ENCODE assay signal across 8 cellular contexts in the genomic region with DNA sequence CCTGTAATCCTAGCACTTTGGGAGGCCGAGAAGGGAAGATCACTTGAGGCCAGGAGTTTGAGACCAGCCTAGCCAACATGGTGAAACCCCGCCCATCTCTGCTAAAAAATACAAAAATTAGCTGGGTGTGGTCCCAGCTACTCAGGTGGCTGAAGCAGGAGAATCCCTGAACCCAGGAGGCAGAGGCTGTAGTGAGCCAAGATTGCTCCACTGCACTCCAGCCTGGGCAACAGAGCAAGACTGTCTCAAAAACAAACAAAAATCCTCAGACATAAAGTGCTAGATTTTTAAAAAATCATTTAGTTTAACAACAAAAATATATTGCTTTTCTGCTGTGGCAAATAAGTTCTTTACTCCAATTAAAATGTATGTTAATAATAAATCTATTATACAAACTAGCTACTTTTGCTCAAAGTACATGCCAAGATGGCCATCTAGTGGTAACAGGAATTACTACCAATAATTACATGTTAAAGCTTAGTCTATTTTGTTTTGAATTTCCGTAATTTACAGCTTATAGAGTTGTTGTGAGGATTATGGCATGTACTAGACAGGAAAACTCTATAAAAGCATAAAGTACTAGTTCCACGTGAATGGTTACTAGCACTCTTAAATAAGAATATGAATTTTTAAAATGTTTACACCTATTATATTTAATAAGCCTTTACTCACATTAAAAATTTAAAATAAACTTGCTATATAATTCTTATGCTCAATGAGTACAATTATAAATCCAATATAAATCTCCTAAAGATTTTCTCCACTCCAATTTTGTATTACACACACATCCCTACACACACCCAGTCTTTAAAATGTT. TPM values are rescaled to one million over a fixed set of nuclear protein-coding genes. Genes with fewer than 3 reads are reported as not detected.
DNase-seq lines count a peak whose midpoint lies in the region; ATAC-seq, FAIRE-seq and TF ChIP-seq lines count a peak whose summit lies in the region.

No MANE protein-coding gene starts in this region.

- ATAC-seq in right lobe of liver (peak; percentile 62 to 79 (median 78)), GM21515 (IDR thresholded peaks at IDR 0.05; ENCODE audit: unreplicated experiment) (no peak)
- no peak for ATAC-seq in activated CD4-positive, CD25-positive, alpha-beta regulatory T cell treated with anti-CD3 and anti-CD28 coated beads, Interleukin-2, amount 50 U/mL, for 24 hours

- H3K27me3 ChIP-seq in BE2C: no peaks in the 10 kb centered on the region
- no peaks in the 10 kb centered on the region for H3K27me3 ChIP-seq in brain microvascular endothelial cell (replicated peaks)
- no peaks in the 10 kb centered on the region for H3K27me3 ChIP-seq in right lobe of liver

- intact Hi-C loops in right lobe of liver (cut with DNase I): no loop called here

- TF ChIP-seq CTCF in BE2C (IDR thresholded peaks at IDR 0.05; ENCODE audit: low read depth, low read length) (peak; percentile 67), brain microvascular endothelial cell (IDR thresholded peaks at IDR 0.05; ENCODE audit: low read depth, low read length, missing control alignments) (peak; percentile 35), right lobe of liver (IDR thresholded peaks at IDR 0.05) (peak; percentile 66 to 83 (median 72))

- H3K9me3 ChIP-seq in BE2C (no peaks in the 10 kb centered on the region), right lobe of liver (no peaks in the 10 kb centered on the region)

- no peak for TF ChIP-seq POLR2A in right lobe of liver (IDR thresholded peaks at IDR 0.05)

- DNase-seq in BE2C (no peak), GM19239 (ENCODE audit: insufficient read length, low spot score) (no peak), NCI-H524 (lab: John Stamatoyannopoulos, UW) (peak; percentile 7 to 39), brain microvascular endothelial cell (no peak), right lobe of liver (no peak)
- no peak for DNase-seq in activated CD8-positive, alpha-beta memory T cell treated with anti-CD3 and anti-CD28 coated beads, Interleukin-2, amount 50 U/mL, for 4 hours

- 21% methylated on average over 3 of the region's 4 CpGs for WGBS in right lobe of liver (ENCODE audit: insufficient coverage, low coverage, low lambda C conversion rate, missing lambda C conversion rate)

- FAIRE-seq in GM19239 (lab: Jason Lieb, UNC): peak; percentile 87

- H3K36me3 ChIP-seq in BE2C: no peaks in the 10 kb centered on the region
- no peaks in the 10 kb centered on the region for H3K36me3 ChIP-seq in brain microvascular endothelial cell (replicated peaks)
- no peaks in the 10 kb centered on the region for H3K36me3 ChIP-seq in right lobe of liver

- H3K4me1 ChIP-seq in BE2C (no peaks in the 10 kb centered on the region), right lobe of liver (no peaks in the 10 kb centered on the region)

- H3K27ac ChIP-seq in brain microvascular endothelial cell (no peak overlapping the region), right lobe of liver (peak overlapping the region in 1 of 3 donors; percentile 7)

- in situ Hi-C loops in brain microvascular endothelial cell (cut with HindIII; ENCODE audit: low pct_ligation_motif_present, low sequenced_read_pairs): no loop called here

- H3K4me3 ChIP-seq in BE2C (ENCODE audit: low read depth, low read length) (no peak overlapping the region), brain microvascular endothelial cell (ENCODE audit: low read depth, low read length) (no peak overlapping the region), right lobe of liver (no peak overlapping the region)

RNA-seq across cellular contexts. Expression of a gene that starts 39.0 kb away (rescaled TPM):
- polyA plus RNA-seq in BE2C (2012; ENCODE audit: insufficient read depth, insufficient read length, low read depth): 10.5 TPM
- total RNA-seq in right lobe of liver: 10 to 100 TPM in 2 of 6 experiments, 1 to 10 TPM in 4; 5.4 to 10.5 (median 9.4) TPM

RNA-seq across cellular contexts. Expression of a gene that starts 50.5 kb away (rescaled TPM):
- not detected for polyA plus RNA-seq in BE2C (2012; ENCODE audit: insufficient read depth, insufficient read length, low read depth)
- total RNA-seq in right lobe of liver: under 1 TPM in 3 of 6 experiments, not detected in 3; 0.26 to 0.47 (median 0.34) TPM

Comparison
In these comparisons a context has a peak if more than half of its experiments do, and no peak if none do; other contexts are left out.
1. DNase-seq: peak in NCI-H524 (2 of 2); none in BE2C (single experiment), GM19239 (single experiment), brain microvascular endothelial cell (single experiment), right lobe of liver (0 of 3) and activated CD8-positive, alpha-beta memory T cell treated with anti-CD3 and anti-CD28 coated beads, Interleukin-2, amount 50 U/mL, for 4 hours (single experiment).
2. ATAC-seq: peak in right lobe of liver (4 of 4); none in GM21515 (single experiment) and activated CD4-positive, CD25-positive, alpha-beta regulatory T cell treated with anti-CD3 and anti-CD28 coated beads, Interleukin-2, amount 50 U/mL, for 24 hours (0 of 2).
3. Peak in every context shown above with its lines, with median percentiles within 50 percentile points of each other: CTCF ChIP-seq.